ENCODE assay signal across 7 cellular contexts in the genomic region with DNA sequence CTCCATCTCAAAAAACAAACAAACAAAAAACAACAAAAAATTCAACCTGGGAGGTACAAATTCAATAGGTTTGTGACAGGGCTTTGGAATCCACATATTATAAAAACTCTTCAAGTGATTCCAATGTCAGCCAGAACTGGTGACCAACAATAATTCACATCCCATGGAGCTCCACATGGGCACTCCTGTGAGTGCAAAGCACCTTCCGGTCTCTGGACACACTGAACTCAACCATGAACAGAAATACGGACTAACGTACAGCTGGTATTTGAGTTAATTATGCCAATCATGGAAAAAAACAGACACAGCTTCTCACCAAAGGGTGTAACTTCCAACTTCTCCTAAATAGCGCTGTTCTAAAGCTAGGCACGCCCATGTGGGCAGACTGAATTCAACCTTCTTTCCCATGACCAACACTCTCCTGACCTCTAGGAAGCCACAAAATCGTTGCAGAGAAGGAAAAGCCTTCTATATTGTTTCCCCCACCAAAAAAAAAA.
DNase-seq lines count a peak whose midpoint lies in the region; ATAC-seq, FAIRE-seq and TF ChIP-seq lines count a peak whose summit lies in the region.
"Not testable (repeated sequence)": the region's sequence is repeated elsewhere in the genome, so short reads cannot be mapped to it uniquely, and the experiment has no call there.

No MANE protein-coding gene starts in this region.

- H3K36me3 ChIP-seq in IMR-90 (ENCODE audit: control insufficient read depth, insufficient read depth, low read length); duodenal mucosa (ENCODE audit: control insufficient read depth in 1 of 2, insufficient read depth in 2 of 2, low read length in 2 of 2); keratinocyte (ENCODE audit: control insufficient read depth in 2 of 2, extremely low read depth in 1 of 2, insufficient read depth in 2 of 2, low read length in 2 of 2): not testable (repeated sequence)

- not testable (repeated sequence) for TF ChIP-seq RAD21 in IMR-90 (IDR thresholded peaks at IDR 0.05; ENCODE audit: low read length)

- not testable (repeated sequence) for H3K79me2 ChIP-seq in keratinocyte (ENCODE audit: control insufficient read depth, insufficient read depth, low read length)

- H3K4ac ChIP-seq in IMR-90 (ENCODE audit: low read depth, low read length): peak overlapping the region; percentile 74; the same call in 1 of the 2 replicates

- POLR2A ChIA-PET in IMR-90 (lab: Charles Lee; ENCODE audit: unreplicated experiment): not testable (repeated sequence)
- POLR2A ChIA-PET in activated CD4-positive, alpha-beta memory T cell treated with anti-CD3 and anti-CD28 coated beads, Interleukin-2, amount 10 ng/mL, durations not matched to agents 7 days and 5 days (lab: Charles Lee): interaction anchor here (1.5 kb wide), 1 partner anchor 79 kb away, joined by 7 read pairs; no protein-coding TSS in a partner anchor

- H4K8ac ChIP-seq in IMR-90 (ENCODE audit: low read depth in 2 of 2, low read length in 2 of 2): 0 out of 4 replicates have a peak overlapping the region, but pooled peaks of 1 of the 2 experiments have one; percentile 81

- H2AFZ ChIP-seq in IMR-90 (replicated peaks; ENCODE audit: low read length, poor library complexity); keratinocyte (ENCODE audit: control insufficient read depth, low read length): not testable (repeated sequence)

- not testable (repeated sequence) for H3K9me3 Mint-ChIP-seq in activated CD4-positive, alpha-beta memory T cell treated with anti-CD3 and anti-CD28 coated beads, Interleukin-2, amount 10 ng/mL, durations not matched to agents 7 days and 5 days; progenitor cell of endocrine pancreas (ENCODE audit: low read depth)

- WGBS in IMR-90 (ENCODE audit: extremely low coverage in 2 of 2, insufficient read length in 1 of 2), 2 experiments: no CpG with 5 or more reads among the region's 6 CpGs

- not testable (repeated sequence) for FAIRE-seq in keratinocyte (lab: Jason Lieb, UNC)

- H3K18ac ChIP-seq in IMR-90 (ENCODE audit: low read depth, low read length): not testable (repeated sequence)

- TF ChIP-seq CTCF in IMR-90 (conservative IDR thresholded peaks at IDR 0.05; ENCODE audit: low read depth, low read length); keratinocyte (optimal IDR thresholded peaks at IDR 0.05 in 1 of 3, IDR thresholded peaks at IDR 0.05 in 1 of 3, conservative IDR thresholded peaks at IDR 0.05 in 1 of 3; ENCODE audit: extremely low read depth in 1 of 3, insufficient read depth in 2 of 3, low read length in 3 of 3); progenitor cell of endocrine pancreas (IDR thresholded peaks at IDR 0.05; ENCODE audit: unreplicated experiment): not testable (repeated sequence)

- H2AK9ac ChIP-seq in IMR-90 (replicated peaks; ENCODE audit: low read depth, low read length, poor library complexity): not testable (repeated sequence)

- ATAC-seq in GM18868 (IDR thresholded peaks at IDR 0.05; ENCODE audit: unreplicated experiment) (peak; percentile 39), HG02610 (IDR thresholded peaks at IDR 0.05; ENCODE audit: unreplicated experiment) (peak; percentile 35), IMR-90 (ENCODE audit: low read depth) (peak; percentile 52)

- not testable (repeated sequence) for H3K27me3 ChIP-seq in IMR-90 (ENCODE audit: control insufficient read depth, insufficient read depth, low read length); duodenal mucosa (ENCODE audit: control insufficient read depth in 1 of 2, insufficient read depth in 2 of 2, low read length in 2 of 2); keratinocyte (ENCODE audit: control insufficient read depth, extremely low read depth, insufficient read depth, low read length)

- not testable (repeated sequence) for H4K5ac ChIP-seq in IMR-90 (ENCODE audit: low read depth, low read length)

- not testable (repeated sequence) for H3K36me3 Mint-ChIP-seq in activated CD4-positive, alpha-beta memory T cell treated with anti-CD3 and anti-CD28 coated beads, Interleukin-2, amount 10 ng/mL, durations not matched to agents 7 days and 5 days (ENCODE audit: low read depth); progenitor cell of endocrine pancreas (ENCODE audit: insufficient read depth)

- not testable (repeated sequence) for H4K91ac ChIP-seq in IMR-90 (ENCODE audit: insufficient read depth, low read depth, low read length)

- H3K4me2 ChIP-seq in IMR-90 (ENCODE audit: low read depth, low read length) (peak overlapping the region; percentile 86), keratinocyte (ENCODE audit: control insufficient read depth, extremely low read depth, insufficient read depth, low read depth, low read length) (peak overlapping the region; percentile 37)

- DNase-seq in IMR-90; activated CD4-positive, alpha-beta memory T cell treated with anti-CD3 and anti-CD28 coated beads, Interleukin-2, amount 10 ng/mL, durations not matched to agents 7 days and 5 days; keratinocyte (ENCODE audit: low read depth, low spot score); progenitor cell of endocrine pancreas (ENCODE audit: low spot score, unreplicated experiment): not testable (repeated sequence)

- not testable (repeated sequence) for TF ChIP-seq POLR2A in IMR-90 (IDR thresholded peaks at IDR 0.05; ENCODE audit: low read depth, low read length)

- not testable (repeated sequence) for H3K9me3 ChIP-seq in IMR-90 (ENCODE audit: control insufficient read depth, insufficient read depth, low read length); duodenal mucosa (ENCODE audit: control insufficient read depth in 1 of 2, low read length in 2 of 2); keratinocyte (ENCODE audit: control insufficient read depth, low read depth, low read length)

- H3K4me1 ChIP-seq in IMR-90 (ENCODE audit: control insufficient read depth, insufficient read depth, low read length); duodenal mucosa (ENCODE audit: control insufficient read depth in 1 of 2, insufficient read depth in 2 of 2, low read length in 2 of 2); keratinocyte (ENCODE audit: control insufficient read depth, extremely low read depth, insufficient read depth, low read length): not testable (repeated sequence)

- H2BK15ac ChIP-seq in IMR-90 (ENCODE audit: low read depth, low read length): not testable (repeated sequence)

- H3K14ac ChIP-seq in IMR-90 (replicated peaks; ENCODE audit: low read depth, low read length): not testable (repeated sequence)

- not testable (repeated sequence) for H3K9me1 ChIP-seq in IMR-90 (ENCODE audit: insufficient read depth, low read length); keratinocyte (ENCODE audit: control insufficient read depth, extremely low read depth, insufficient read depth, low read length)

- H3K27ac ChIP-seq in IMR-90 (ENCODE audit: insufficient read depth, low read length); duodenal mucosa (ENCODE audit: low read depth, low read length): not testable (repeated sequence)
- H3K27ac ChIP-seq in keratinocyte (ENCODE audit: control insufficient read depth, insufficient read depth, low read length): peak overlapping the region; percentile 76

- H2BK5ac ChIP-seq in IMR-90 (ENCODE audit: low read depth, low read length, poor library complexity, severe bottlenecking): peak overlapping the region; percentile 99

- in situ Hi-C loops in IMR-90 (cut with MboI; ENCODE audit: low sequenced_read_pairs): not testable (repeated sequence)

- not testable (repeated sequence) for H2BK120ac ChIP-seq in IMR-90 (ENCODE audit: low read depth, low read length)

- H3K56ac ChIP-seq in IMR-90 (ENCODE audit: extremely low read depth, insufficient read depth, low read length): not testable (repeated sequence)

- CTCF ChIA-PET in IMR-90 (lab: Yijun Ruan, JAX): not testable (repeated sequence)
- CTCF ChIA-PET in activated CD4-positive, alpha-beta memory T cell treated with anti-CD3 and anti-CD28 coated beads, Interleukin-2, amount 10 ng/mL, durations not matched to agents 7 days and 5 days (lab: Charles Lee): interaction anchor here (0.7 kb wide), 1 partner anchor 159 kb away, joined by 6 read pairs; no protein-coding TSS in a partner anchor

- H3K23ac ChIP-seq in IMR-90 (ENCODE audit: low read depth, low read length): not testable (repeated sequence)

- not testable (repeated sequence) for H2AK5ac ChIP-seq in IMR-90 (ENCODE audit: low read depth, low read length)

- intact Hi-C loops in IMR-90 (cut with micrococcal nuclease): not testable (repeated sequence)

- not testable (repeated sequence) for H3K79me1 ChIP-seq in IMR-90 (ENCODE audit: low read depth in 1 of 2, low read length in 2 of 2)

- H3K4me1 Mint-ChIP-seq in activated CD4-positive, alpha-beta memory T cell treated with anti-CD3 and anti-CD28 coated beads, Interleukin-2, amount 10 ng/mL, durations not matched to agents 7 days and 5 days; progenitor cell of endocrine pancreas (ENCODE audit: low read depth): not testable (repeated sequence)

- TSS peak; percentile 61 for BruUV-seq in IMR-90 (replicated peaks; lab: Mats Ljungman, UMichigan)

- not testable (repeated sequence) for H2BK20ac ChIP-seq in IMR-90 (ENCODE audit: low read depth, low read length)

- not testable (repeated sequence) for H3K27me3 Mint-ChIP-seq in activated CD4-positive, alpha-beta memory T cell treated with anti-CD3 and anti-CD28 coated beads, Interleukin-2, amount 10 ng/mL, durations not matched to agents 7 days and 5 days; progenitor cell of endocrine pancreas

- dilution Hi-C loops in IMR-90 (cut with HindIII; ENCODE audit: low sequenced_read_pairs, unreplicated experiment); keratinocyte (cut with MboI; ENCODE audit: extremely low pct_ligation_motif_present, low sequenced_read_pairs): not testable (repeated sequence)

- peak overlapping the region; percentile 85 for H3K4me3 Mint-ChIP-seq in activated CD4-positive, alpha-beta memory T cell treated with anti-CD3 and anti-CD28 coated beads, Interleukin-2, amount 10 ng/mL, durations not matched to agents 7 days and 5 days
- peak overlapping the region; percentile 92 for H3K4me3 Mint-ChIP-seq in progenitor cell of endocrine pancreas (ENCODE audit: low read depth)

- H3K27ac Mint-ChIP-seq in activated CD4-positive, alpha-beta memory T cell treated with anti-CD3 and anti-CD28 coated beads, Interleukin-2, amount 10 ng/mL, durations not matched to agents 7 days and 5 days: peak overlapping the region; percentile 92
- peak overlapping the region; percentile 99 for H3K27ac Mint-ChIP-seq in progenitor cell of endocrine pancreas

- peak overlapping the region; percentile 97; the same call in 1 of the 2 replicates for H3K9ac ChIP-seq in IMR-90 (ENCODE audit: low read depth, low read length)
- H3K9ac ChIP-seq in duodenal mucosa (ENCODE audit: low read depth in 1 of 2, low read length in 2 of 2): peak overlapping the region in 1 of 2 donors; percentile 59
- peak overlapping the region; percentile 85 for H3K9ac ChIP-seq in keratinocyte (ENCODE audit: control insufficient read depth, extremely low read depth, insufficient read depth, low read length)

- H4K20me1 ChIP-seq in IMR-90 (ENCODE audit: insufficient read depth, low read length); keratinocyte (ENCODE audit: control insufficient read depth, extremely low read depth, insufficient read depth, low read length): not testable (repeated sequence)

- peak overlapping the region; percentile 99 for H3K4me3 ChIP-seq in IMR-90 (ENCODE audit: insufficient read depth, low read depth, low read length)
- peak overlapping the region; percentile 61 to 75 for H3K4me3 ChIP-seq in duodenal mucosa (ENCODE audit: low read depth in 1 of 2, low read length in 2 of 2)
- H3K4me3 ChIP-seq in keratinocyte (ENCODE audit: control insufficient read depth in 2 of 3, extremely low read depth in 1 of 3, insufficient read depth in 2 of 3, low read depth in 1 of 3, low read length in 3 of 3): peak overlapping the region; percentile 70 to 76 (median 75)
